Comparison of ENCODE assay signal across 1 cellular context in genomic region chr18:44798433-44799048, GRCh38.
A peak's percentile ranks its signal among the peaks of the same experiment; 100 is the strongest.
TF ChIP-seq lines count a peak whose summit lies in the region.

No MANE protein-coding gene starts in this region.

TF ChIP-seq in GM12878, 131 proteins besides CTCF, POLR2A, EP300 and RAD21 (continued from another document):
- TF ChIP-seq SPI1 (IDR thresholded peaks at IDR 0.05; ENCODE audit: borderline replicate concordance, insufficient read depth, low read depth, low read length) (peak; percentile 91), GATAD2B (conservative IDR thresholded peaks at IDR 0.05; ENCODE audit: low read depth) (0 out of 2 replicates have a peak, but pooled peaks have one; percentile 44), MEF2B (IDR thresholded peaks at IDR 0.05; ENCODE audit: partially characterized antibody, poor library complexity, severe bottlenecking) (peak; percentile 60), HDAC6 (IDR thresholded peaks at IDR 0.05; ENCODE audit: unreplicated experiment) (no peak), ATF2 (IDR thresholded peaks at IDR 0.05; ENCODE audit: low read length) (no peak), BCL11A (IDR thresholded peaks at IDR 0.05; ENCODE audit: low read depth, low read length) (0 out of 2 replicates have a peak, but pooled peaks have one; percentile 29), KAT2A (conservative IDR thresholded peaks at IDR 0.05; ENCODE audit: control insufficient read depth, low read depth, low read length) (no peak)
